15 cellular contexts compared by ENCODE assay signal in the genomic region with DNA sequence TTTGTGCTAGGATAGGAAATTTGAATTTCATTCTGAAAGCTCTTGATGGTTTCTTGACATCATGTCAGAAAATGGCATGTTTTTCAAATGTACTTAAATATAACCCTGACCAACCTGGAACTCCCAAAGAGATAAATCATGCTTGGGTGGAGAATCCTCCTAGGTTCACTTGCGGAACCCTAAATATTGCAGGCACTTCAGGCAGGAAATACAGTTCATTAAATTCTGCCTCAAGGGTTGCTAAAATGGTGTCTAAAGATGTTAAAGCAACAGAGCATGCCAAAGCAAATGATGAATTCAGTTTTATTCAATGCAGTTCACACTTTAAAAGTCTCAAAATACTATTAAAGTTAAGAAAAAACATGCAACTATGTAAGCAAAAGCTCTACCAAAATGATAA.
DNase-seq lines count a peak whose midpoint lies in the region; ATAC-seq and TF ChIP-seq lines count a peak whose summit lies in the region.
"Had no signal": no experiment of that assay in that cellular context is flagged by ENCODE, and none has a peak within 500 bp of the region (broad histone marks: within the 10 kb centered on the region; RNA-seq: fewer than 3 reads in every experiment).

No MANE protein-coding gene starts in this region.

- intact Hi-C loops in mucosa of descending colon (cut with DNase I, micrococcal nuclease) = no loop called here

- DNase-seq in NAMALWA (ENCODE audit: low spot score) (peak; percentile 42), mucosa of descending colon (no peak)
- DNase-seq: BE2C; Caco-2; CD8-positive, alpha-beta memory T cell; H7 had no signal

- H3K4me1 ChIP-seq in BLaER1 = peaks cover 85% of the 10 kb centered on the region
- peaks cover 34 to 90% (median 52%) of the 10 kb centered on the region in 10 experiments for H3K4me1 ChIP-seq in BLaER1 treated with 17β-estradiol and CSF1 and Interleukin-3, amounts not matched to agents 10 nM and 100 nM
- no peaks in the 10 kb centered on the region for H3K4me1 ChIP-seq in mucosa of descending colon (ENCODE audit: low read depth)
- H3K4me1 ChIP-seq: BE2C had no signal

- H4K20me1 ChIP-seq in BLaER1 (no peaks in the 10 kb centered on the region), SU-DHL-6 (ENCODE audit: low read depth, low read length) (no peaks in the 10 kb centered on the region)
- H4K20me1 ChIP-seq in BLaER1 treated with 17β-estradiol and CSF1 and Interleukin-3, amounts not matched to agents 10 nM and 100 nM = no peaks in the 10 kb centered on the region

- H3K9me2 ChIP-seq in SU-DHL-6 (replicated peaks; ENCODE audit: insufficient read depth, low read length) = no peaks in the 10 kb centered on the region

- H3K9me3 ChIP-seq in BLaER1 (peaks cover 11% of the 10 kb centered on the region; the same call in 1 of the 2 replicates), SU-DHL-6 (ENCODE audit: insufficient read depth, low read length) (no peaks in the 10 kb centered on the region), mucosa of descending colon (no peaks in the 10 kb centered on the region)
- peaks cover 0 to 19% (median 7%) of the 10 kb centered on the region in 11 experiments; a peak in 16 of 22 replicates for H3K9me3 ChIP-seq in BLaER1 treated with 17β-estradiol and CSF1 and Interleukin-3, amounts not matched to agents 10 nM and 100 nM (replicated peaks in 1 of 11)
- H3K9me3 ChIP-seq: A549, BE2C, Caco-2 had no signal

- H3F3A ChIP-seq in SU-DHL-6 (ENCODE audit: insufficient read depth) = no peaks in the 10 kb centered on the region

- H3K9ac ChIP-seq in BLaER1 = no peak overlapping the region; the same call in 1 of the 2 replicates
- no peak overlapping the region for H3K9ac ChIP-seq in BLaER1 treated with 17β-estradiol and CSF1 and Interleukin-3, amounts not matched to agents 10 nM and 100 nM
- H3K9ac ChIP-seq in SU-DHL-6 (ENCODE audit: low read length) = no peak overlapping the region

- TF ChIP-seq CTCF in SU-DHL-6 (IDR thresholded peaks at IDR 0.05; ENCODE audit: insufficient read depth, low read length, poor library complexity, severe bottlenecking) (no peak), mucosa of descending colon (IDR thresholded peaks at IDR 0.05) (no peak)

- no peak overlapping the region for H2AFZ ChIP-seq in SU-DHL-6 (ENCODE audit: low read depth, low read length, severe bottlenecking)
- H2AFZ ChIP-seq: GM23338 had no signal

- H3K36me3 ChIP-seq in BLaER1 (no peaks in the 10 kb centered on the region), SU-DHL-6 (ENCODE audit: low read length) (no peaks in the 10 kb centered on the region), mucosa of descending colon (ENCODE audit: low read depth) (no peaks in the 10 kb centered on the region)
- no peaks in the 10 kb centered on the region for H3K36me3 ChIP-seq in BLaER1 treated with 17β-estradiol and CSF1 and Interleukin-3, amounts not matched to agents 10 nM and 100 nM
- H3K36me3 ChIP-seq: BE2C had no signal

- no peak overlapping the region for H3K4me3 ChIP-seq in BLaER1
- peak overlapping the region in 1 of 10 experiments; percentile 19; a peak in 2 of 20 replicates for H3K4me3 ChIP-seq in BLaER1 treated with 17β-estradiol and CSF1 and Interleukin-3, amounts not matched to agents 10 nM and 100 nM
- H3K4me3 ChIP-seq in SU-DHL-6 (ENCODE audit: insufficient read depth, low read length, poor library complexity, severe bottlenecking) = no peak overlapping the region
- H3K4me3 ChIP-seq in mucosa of descending colon = no peak overlapping the region
- H3K4me3 ChIP-seq: A549, GM12878, GM23338 had no signal

- ATAC-seq in mucosa of descending colon = no peak
- ATAC-seq in HG03432 (IDR thresholded peaks at IDR 0.05; ENCODE audit: unreplicated experiment) = no peak
- no peak for ATAC-seq in HG02588 (IDR thresholded peaks at IDR 0.05; ENCODE audit: unreplicated experiment)
- ATAC-seq: A549, GM12878, GM23338 had no signal

- H3K4me2 ChIP-seq in BLaER1 = peak overlapping the region; percentile 82
- peak overlapping the region in 9 of 11 experiments; percentile 22 to 73 (median 63); a peak in 19 of 22 replicates for H3K4me2 ChIP-seq in BLaER1 treated with 17β-estradiol and CSF1 and Interleukin-3, amounts not matched to agents 10 nM and 100 nM
- H3K4me2 ChIP-seq in SU-DHL-6 (ENCODE audit: low read depth, low read length, poor library complexity, severe bottlenecking) = peak overlapping the region; percentile 9
- H3K4me2 ChIP-seq: A549, GM23338 had no signal

- no peaks in the 10 kb centered on the region for H3K79me2 ChIP-seq in SU-DHL-6 (ENCODE audit: insufficient read depth, low read length)

- H3K27me3 ChIP-seq in BLaER1 = no peaks in the 10 kb centered on the region
- H3K27me3 ChIP-seq in BLaER1 treated with 17β-estradiol and CSF1 and Interleukin-3, amounts not matched to agents 10 nM and 100 nM = no peaks in the 10 kb centered on the region
- H3K27me3 ChIP-seq in SU-DHL-6 (ENCODE audit: low read length) = no peaks in the 10 kb centered on the region
- H3K27me3 ChIP-seq: BE2C had no signal

- H3K27ac ChIP-seq in BLaER1 = peak overlapping the region; percentile 28; the same call in 1 of the 2 replicates
- H3K27ac ChIP-seq in BLaER1 treated with 17β-estradiol and CSF1 and Interleukin-3, amounts not matched to agents 10 nM and 100 nM = peak overlapping the region in 3 of 11 experiments; percentile 35 to 53 (median 50); a peak in 3 of 22 replicates
- no peak overlapping the region for H3K27ac ChIP-seq in SU-DHL-6 (ENCODE audit: low read depth, low read length)
- H3K27ac ChIP-seq: A549, HL-60 had no signal

Comparison
In these comparisons a context has a peak if more than half of its experiments do, and no peak if none do; other contexts are left out.
1. H3K4me2 ChIP-seq: peak in every context shown above with its lines; median percentile 82 in BLaER1; 63 in BLaER1 treated with 17β-estradiol and CSF1 and Interleukin-3, amounts not matched to agents 10 nM and 100 nM; 9 in SU-DHL-6.